ENCODE assay signal across 8 cellular contexts in the genomic region with DNA sequence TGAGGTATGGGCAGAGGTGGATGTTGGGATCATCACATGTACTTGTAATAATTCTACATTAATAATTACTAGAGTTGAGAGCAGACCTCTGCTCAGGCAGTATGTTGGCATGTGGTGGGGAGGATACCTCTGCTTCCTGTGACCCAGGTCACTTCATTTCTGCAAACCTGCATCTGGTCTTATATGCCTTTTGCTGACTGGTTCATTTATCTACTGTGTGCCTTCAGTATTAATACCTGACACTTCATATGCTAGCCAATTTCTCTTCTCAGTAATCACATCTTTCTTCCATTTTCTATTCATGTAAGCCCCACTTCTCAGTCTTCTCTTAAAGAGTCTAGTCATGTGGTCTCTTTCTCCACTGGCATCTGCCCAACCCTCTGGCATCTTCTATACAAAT. TPM values are rescaled to one million over a fixed set of nuclear protein-coding genes. Genes with fewer than 3 reads are reported as not detected.
"Had no signal": no experiment of that assay in that cellular context is flagged by ENCODE, and none has a peak within 500 bp of the region (broad histone marks: within the 10 kb centered on the region; RNA-seq: fewer than 3 reads in every experiment).

No MANE protein-coding gene starts in this region.

- H3K4me2 ChIP-seq: GM23338 had no signal

- H2AFZ ChIP-seq: GM23338 had no signal

- H3K4me3 ChIP-seq: GM23338 had no signal

- DNase-seq: H9, HCEC 1CT, KG1 had no signal

- ATAC-seq: GM23338 had no signal

- FAIRE-seq: H1, H54, HTR-8/SVneo had no signal

RNA-seq across cellular contexts. Expression of a gene that starts 41.1 kb away (rescaled TPM):
- total RNA-seq: H9, HT-29 had no signal
- polyA plus RNA-seq: H1 had no signal

RNA-seq across cellular contexts. Expression of a gene that starts 58.5 kb away (rescaled TPM):
- total RNA-seq: GM23338, H1, H9 had no signal
- polyA plus RNA-seq: GM23338 had no signal
